In genomic region chr12:18375583-18375982, GRCh38 we compare ENCODE assay signal across 38 cellular contexts.
"Had no signal": no experiment of that assay in that cellular context is flagged by ENCODE, and none has a peak within 500 bp of the region (broad histone marks: within the 10 kb centered on the region; RNA-seq: fewer than 3 reads in every experiment).

No MANE protein-coding gene starts in this region.

- H3K27me3 Mint-ChIP-seq: activated naive CD4-positive, alpha-beta T cell treated with anti-CD3 and anti-CD28 coated beads, Interleukin-2, amount 10 ng/mL, durations not matched to agents 7 days and 5 days; activated naive CD4-positive, alpha-beta T cell treated with anti-CD3 and anti-CD28 coated beads, Interleukin-2, amount 50 U/mL, for 24 hours; activated naive CD8-positive, alpha-beta T cell; activated naive CD8-positive, alpha-beta T cell treated with anti-CD3 and anti-CD28 coated beads for 36 hours; activated naive CD8-positive, alpha-beta T cell treated with anti-CD3 and anti-CD28 coated beads, Interleukin-2, amount 10 ng/mL, durations not matched to agents 7 days and 5 days; activated naive CD8-positive, alpha-beta T cell treated with anti-CD3 and anti-CD28 coated beads, Interleukin-2, amount 50 U/mL, for 24 hours; activated T-cell treated with anti-CD3 and anti-CD28 coated beads, Interleukin-2, amount 50 U/mL, for 24 hours; activated T-helper 17 cell treated with anti-CD3 and anti-CD28 coated beads, Interleukin-2, amount 50 U/mL, for 72 hours; brain; central memory CD8-positive, alpha-beta T cell had no signal

- H3K36me3 Mint-ChIP-seq: activated naive CD4-positive, alpha-beta T cell treated with anti-CD3 and anti-CD28 coated beads, Interleukin-2, amount 10 ng/mL, durations not matched to agents 7 days and 5 days; activated naive CD4-positive, alpha-beta T cell treated with anti-CD3 and anti-CD28 coated beads, Interleukin-2, amount 50 U/mL, for 24 hours; activated naive CD4-positive, alpha-beta T cell treated with anti-CD3 and anti-CD28 coated beads, Interleukin-2, amount 50 U/mL, for 72 hours; activated naive CD8-positive, alpha-beta T cell; activated naive CD8-positive, alpha-beta T cell treated with anti-CD3 and anti-CD28 coated beads for 36 hours; activated naive CD8-positive, alpha-beta T cell treated with anti-CD3 and anti-CD28 coated beads, Interleukin-2, amount 10 ng/mL, durations not matched to agents 7 days and 5 days; brain had no signal

- H3K36me3 ChIP-seq: adrenal gland, ascending aorta, brain microvascular endothelial cell, breast epithelium, cardiac muscle cell had no signal

- H3K4me3 Mint-ChIP-seq: activated naive CD4-positive, alpha-beta T cell treated with anti-CD3 and anti-CD28 coated beads for 36 hours; activated naive CD4-positive, alpha-beta T cell treated with anti-CD3 and anti-CD28 coated beads, Interleukin-2, amount 10 ng/mL, durations not matched to agents 7 days and 5 days; activated naive CD4-positive, alpha-beta T cell treated with anti-CD3 and anti-CD28 coated beads, Interleukin-2, amount 50 U/mL, for 24 hours; activated naive CD8-positive, alpha-beta T cell; activated naive CD8-positive, alpha-beta T cell treated with anti-CD3 and anti-CD28 coated beads for 36 hours; activated naive CD8-positive, alpha-beta T cell treated with anti-CD3 and anti-CD28 coated beads, Interleukin-2, amount 10 ng/mL, durations not matched to agents 7 days and 5 days; activated naive CD8-positive, alpha-beta T cell treated with anti-CD3 and anti-CD28 coated beads, Interleukin-2, amount 50 U/mL, for 24 hours; activated T-cell treated with anti-CD3 and anti-CD28 coated beads, Interleukin-2, amount 50 U/mL, for 24 hours; activated T-cell treated with anti-CD3 and anti-CD28 coated beads, Interleukin-2, amount 50 U/mL, for 4 hours; activated T-cell treated with anti-CD3 and anti-CD28 coated beads, Interleukin-2, amount 50 U/mL, for 72 hours; activated T-helper 1 cell treated with anti-CD3 and anti-CD28 coated beads, Interleukin-12 subunit alpha, Interleukin-12 subunit beta, Interleukin-2, Interleukin-4 antibody, amounts not matched to agents 30 ng/mL and 10 ng/mL and 1 ng/mL, durations not matched to agents 14 hours and 24 hours and 36 hours; activated T-helper 17 cell treated with anti-CD3 and anti-CD28 coated beads, Interleukin-2, amount 50 U/mL, for 72 hours; brain; central memory CD8-positive, alpha-beta T cell had no signal

- H3K27me3 ChIP-seq: adrenal gland, ascending aorta, brain microvascular endothelial cell, breast epithelium, cardiac muscle cell had no signal

- H3K4me1 Mint-ChIP-seq: activated naive CD4-positive, alpha-beta T cell treated with anti-CD3 and anti-CD28 coated beads, Interleukin-2, amount 10 ng/mL, durations not matched to agents 7 days and 5 days; activated naive CD4-positive, alpha-beta T cell treated with anti-CD3 and anti-CD28 coated beads, Interleukin-2, amount 50 U/mL, for 24 hours; activated naive CD8-positive, alpha-beta T cell treated with anti-CD3 and anti-CD28 coated beads for 36 hours; activated naive CD8-positive, alpha-beta T cell treated with anti-CD3 and anti-CD28 coated beads, Interleukin-2, amount 10 ng/mL, durations not matched to agents 7 days and 5 days; activated naive CD8-positive, alpha-beta T cell treated with anti-CD3 and anti-CD28 coated beads, Interleukin-2, amount 50 U/mL, for 24 hours; activated T-helper 17 cell treated with anti-CD3 and anti-CD28 coated beads, Interleukin-2, amount 50 U/mL, for 72 hours; brain; central memory CD8-positive, alpha-beta T cell had no signal

- H3K4me1 ChIP-seq: adrenal gland, ascending aorta, breast epithelium had no signal

- ATAC-seq: activated naive CD4-positive, alpha-beta T cell treated with anti-CD3 and anti-CD28 coated beads, Interleukin-2, amount 50 U/mL, for 72 hours; activated naive CD8-positive, alpha-beta T cell treated with anti-CD3 and anti-CD28 coated beads, Interleukin-2, amount 50 U/mL, for 24 hours; activated T-cell treated with anti-CD3 and anti-CD28 coated beads, Interleukin-2, amount 50 U/mL, for 4 hours; activated T-cell treated with anti-CD3 and anti-CD28 coated beads, Interleukin-2, amount 50 U/mL, for 72 hours; activated T-helper 17 cell treated with anti-CD3 and anti-CD28 coated beads, Interleukin-2, amount 50 U/mL, for 72 hours had no signal

- H3K27ac ChIP-seq: adrenal gland, ascending aorta, brain microvascular endothelial cell, breast epithelium, cardiac muscle cell had no signal

- H3K9me3 ChIP-seq: adrenal gland, ascending aorta had no signal

- H3K4me3 ChIP-seq: adrenal gland, ascending aorta, breast epithelium, cardiac muscle cell had no signal

- H3K27ac Mint-ChIP-seq: activated naive CD4-positive, alpha-beta T cell treated with anti-CD3 and anti-CD28 coated beads for 36 hours; activated naive CD4-positive, alpha-beta T cell treated with anti-CD3 and anti-CD28 coated beads, Interleukin-2, amount 10 ng/mL, durations not matched to agents 7 days and 5 days; activated naive CD4-positive, alpha-beta T cell treated with anti-CD3 and anti-CD28 coated beads, Interleukin-2, amount 50 U/mL, for 24 hours; activated naive CD4-positive, alpha-beta T cell treated with anti-CD3 and anti-CD28 coated beads, Interleukin-2, amount 50 U/mL, for 72 hours; activated naive CD8-positive, alpha-beta T cell; activated naive CD8-positive, alpha-beta T cell treated with anti-CD3 and anti-CD28 coated beads for 36 hours; activated naive CD8-positive, alpha-beta T cell treated with anti-CD3 and anti-CD28 coated beads, Interleukin-2, amount 10 ng/mL, durations not matched to agents 7 days and 5 days; activated naive CD8-positive, alpha-beta T cell treated with anti-CD3 and anti-CD28 coated beads, Interleukin-2, amount 50 U/mL, for 24 hours; activated T-cell treated with anti-CD3 and anti-CD28 coated beads, Interleukin-2, amount 50 U/mL, for 24 hours; activated T-cell treated with anti-CD3 and anti-CD28 coated beads, Interleukin-2, amount 50 U/mL, for 72 hours; activated T-helper 1 cell treated with anti-CD3 and anti-CD28 coated beads, Interleukin-12 subunit alpha, Interleukin-12 subunit beta, Interleukin-2, Interleukin-4 antibody, amounts not matched to agents 30 ng/mL and 10 ng/mL and 1 ng/mL, durations not matched to agents 14 hours and 24 hours and 36 hours; activated T-helper 17 cell treated with anti-CD3 and anti-CD28 coated beads, Interleukin-2, amount 50 U/mL, for 72 hours; activated T-helper 2 cell treated with anti-CD3 and anti-CD28 coated beads, Interferon-gamma antibody, Interleukin-2, Interleukin-4, amounts not matched to agents 10 μg/mL and 5 μg/mL and 100 μg/mL, durations not matched to agents 14 hours and 24 hours and 36 hours; brain had no signal

- DNase-seq: activated effector memory CD4-positive, alpha-beta T cell treated with anti-CD3 and anti-CD28 coated beads, Interleukin-2, amount 50 U/mL, for 16 hours; activated effector memory CD4-positive, alpha-beta T cell treated with Interleukin-2 at 50 U/mL for 16 hours; activated gamma-delta T cell; activated gamma-delta T cell treated with Interleukin-2 at 50 U/mL for 16 hours; activated naive CD4-positive, alpha-beta T cell; activated naive CD4-positive, alpha-beta T cell treated with anti-CD3 and anti-CD28 coated beads for 36 hours; activated naive CD4-positive, alpha-beta T cell treated with anti-CD3 and anti-CD28 coated beads, Interleukin-2, amount 10 ng/mL, durations not matched to agents 7 days and 5 days; activated naive CD4-positive, alpha-beta T cell treated with anti-CD3 and anti-CD28 coated beads, Interleukin-2, amount 50 U/mL, for 16 hours; activated naive CD4-positive, alpha-beta T cell treated with Interleukin-2 at 50 U/mL for 16 hours; activated naive CD8-positive, alpha-beta T cell treated with anti-CD3 and anti-CD28 coated beads for 36 hours; activated naive CD8-positive, alpha-beta T cell treated with anti-CD3 and anti-CD28 coated beads, Interleukin-2, amount 10 ng/mL, durations not matched to agents 7 days and 5 days; activated naive CD8-positive, alpha-beta T cell treated with anti-CD3 and anti-CD28 coated beads, Interleukin-2, amount 50 U/mL, for 24 hours; activated T-cell treated with anti-CD3 and anti-CD28 coated beads for 4 hours; activated T-cell treated with anti-CD3 and anti-CD28 coated beads, Interleukin-2, amount 50 U/mL, for 1 hour; activated T-cell treated with anti-CD3 and anti-CD28 coated beads, Interleukin-2, amount 50 U/mL, for 24 hours; activated T-cell treated with anti-CD3 and anti-CD28 coated beads, Interleukin-2, amount 50 U/mL, for 4 hours; activated T-cell treated with anti-CD3 and anti-CD28 coated beads, Interleukin-2, amount 50 U/mL, for 48 hours; activated T-cell treated with anti-CD3 and anti-CD28 coated beads, Interleukin-2, amount 50 U/mL, for 72 hours; adrenal gland; amniotic stem cell; amygdala; anterior cingulate cortex; aorta; brain microvascular endothelial cell; caudate nucleus; central memory CD4-positive, alpha-beta T cell; cerebellar nuclear complex had no signal
